40 cellular contexts compared by ENCODE assay signal in genomic region chr6:90604546-90604945, GRCh38.
"Had no signal": no experiment of that assay in that cellular context is flagged by ENCODE, and none has a peak within 500 bp of the region (broad histone marks: within the 10 kb centered on the region; RNA-seq: fewer than 3 reads in every experiment).

No MANE protein-coding gene starts in this region.

- H3K36me3 ChIP-seq: adrenal gland, ascending aorta, brain microvascular endothelial cell, breast epithelium, cardiac muscle cell had no signal

- H3K4me1 Mint-ChIP-seq: activated naive CD4-positive, alpha-beta T cell treated with anti-CD3 and anti-CD28 coated beads, Interleukin-2, amount 10 ng/mL, durations not matched to agents 7 days and 5 days; activated naive CD4-positive, alpha-beta T cell treated with anti-CD3 and anti-CD28 coated beads, Interleukin-2, amount 50 U/mL, for 24 hours; activated naive CD8-positive, alpha-beta T cell treated with anti-CD3 and anti-CD28 coated beads for 36 hours; activated naive CD8-positive, alpha-beta T cell treated with anti-CD3 and anti-CD28 coated beads, Interleukin-2, amount 10 ng/mL, durations not matched to agents 7 days and 5 days; activated naive CD8-positive, alpha-beta T cell treated with anti-CD3 and anti-CD28 coated beads, Interleukin-2, amount 50 U/mL, for 24 hours; activated T-helper 17 cell treated with anti-CD3 and anti-CD28 coated beads, Interleukin-2, amount 50 U/mL, for 72 hours; brain; central memory CD8-positive, alpha-beta T cell had no signal

- H3K4me3 Mint-ChIP-seq: activated naive CD4-positive, alpha-beta T cell treated with anti-CD3 and anti-CD28 coated beads for 36 hours; activated naive CD4-positive, alpha-beta T cell treated with anti-CD3 and anti-CD28 coated beads, Interleukin-2, amount 10 ng/mL, durations not matched to agents 7 days and 5 days; activated naive CD4-positive, alpha-beta T cell treated with anti-CD3 and anti-CD28 coated beads, Interleukin-2, amount 50 U/mL, for 24 hours; activated naive CD8-positive, alpha-beta T cell; activated naive CD8-positive, alpha-beta T cell treated with anti-CD3 and anti-CD28 coated beads for 36 hours; activated naive CD8-positive, alpha-beta T cell treated with anti-CD3 and anti-CD28 coated beads, Interleukin-2, amount 10 ng/mL, durations not matched to agents 7 days and 5 days; activated naive CD8-positive, alpha-beta T cell treated with anti-CD3 and anti-CD28 coated beads, Interleukin-2, amount 50 U/mL, for 24 hours; activated T-cell treated with anti-CD3 and anti-CD28 coated beads, Interleukin-2, amount 50 U/mL, for 24 hours; activated T-cell treated with anti-CD3 and anti-CD28 coated beads, Interleukin-2, amount 50 U/mL, for 4 hours; activated T-cell treated with anti-CD3 and anti-CD28 coated beads, Interleukin-2, amount 50 U/mL, for 72 hours; activated T-helper 1 cell treated with anti-CD3 and anti-CD28 coated beads, Interleukin-12 subunit alpha, Interleukin-12 subunit beta, Interleukin-2, Interleukin-4 antibody, amounts not matched to agents 30 ng/mL and 10 ng/mL and 1 ng/mL, durations not matched to agents 14 hours and 24 hours and 36 hours; activated T-helper 17 cell treated with anti-CD3 and anti-CD28 coated beads, Interleukin-2, amount 50 U/mL, for 72 hours; brain; central memory CD8-positive, alpha-beta T cell had no signal

- H3K27ac ChIP-seq: adrenal gland, ascending aorta, body of pancreas, brain microvascular endothelial cell, breast epithelium, cardiac muscle cell had no signal

- H3K9me3 ChIP-seq: adrenal gland, ascending aorta, body of pancreas, breast epithelium had no signal

- H3K36me3 Mint-ChIP-seq: activated naive CD4-positive, alpha-beta T cell treated with anti-CD3 and anti-CD28 coated beads, Interleukin-2, amount 10 ng/mL, durations not matched to agents 7 days and 5 days; activated naive CD4-positive, alpha-beta T cell treated with anti-CD3 and anti-CD28 coated beads, Interleukin-2, amount 50 U/mL, for 24 hours; activated naive CD4-positive, alpha-beta T cell treated with anti-CD3 and anti-CD28 coated beads, Interleukin-2, amount 50 U/mL, for 72 hours; activated naive CD8-positive, alpha-beta T cell; activated naive CD8-positive, alpha-beta T cell treated with anti-CD3 and anti-CD28 coated beads for 36 hours; activated naive CD8-positive, alpha-beta T cell treated with anti-CD3 and anti-CD28 coated beads, Interleukin-2, amount 10 ng/mL, durations not matched to agents 7 days and 5 days; brain had no signal

- H3K27ac Mint-ChIP-seq: activated naive CD4-positive, alpha-beta T cell treated with anti-CD3 and anti-CD28 coated beads for 36 hours; activated naive CD4-positive, alpha-beta T cell treated with anti-CD3 and anti-CD28 coated beads, Interleukin-2, amount 10 ng/mL, durations not matched to agents 7 days and 5 days; activated naive CD4-positive, alpha-beta T cell treated with anti-CD3 and anti-CD28 coated beads, Interleukin-2, amount 50 U/mL, for 24 hours; activated naive CD4-positive, alpha-beta T cell treated with anti-CD3 and anti-CD28 coated beads, Interleukin-2, amount 50 U/mL, for 72 hours; activated naive CD8-positive, alpha-beta T cell; activated naive CD8-positive, alpha-beta T cell treated with anti-CD3 and anti-CD28 coated beads for 36 hours; activated naive CD8-positive, alpha-beta T cell treated with anti-CD3 and anti-CD28 coated beads, Interleukin-2, amount 10 ng/mL, durations not matched to agents 7 days and 5 days; activated naive CD8-positive, alpha-beta T cell treated with anti-CD3 and anti-CD28 coated beads, Interleukin-2, amount 50 U/mL, for 24 hours; activated T-cell treated with anti-CD3 and anti-CD28 coated beads, Interleukin-2, amount 50 U/mL, for 24 hours; activated T-cell treated with anti-CD3 and anti-CD28 coated beads, Interleukin-2, amount 50 U/mL, for 72 hours; activated T-helper 1 cell treated with anti-CD3 and anti-CD28 coated beads, Interleukin-12 subunit alpha, Interleukin-12 subunit beta, Interleukin-2, Interleukin-4 antibody, amounts not matched to agents 30 ng/mL and 10 ng/mL and 1 ng/mL, durations not matched to agents 14 hours and 24 hours and 36 hours; activated T-helper 17 cell treated with anti-CD3 and anti-CD28 coated beads, Interleukin-2, amount 50 U/mL, for 72 hours; activated T-helper 2 cell treated with anti-CD3 and anti-CD28 coated beads, Interferon-gamma antibody, Interleukin-2, Interleukin-4, amounts not matched to agents 10 μg/mL and 5 μg/mL and 100 μg/mL, durations not matched to agents 14 hours and 24 hours and 36 hours; brain had no signal

- FAIRE-seq: astrocyte, bronchial epithelial cell had no signal

- DNase-seq: activated effector memory CD4-positive, alpha-beta T cell treated with anti-CD3 and anti-CD28 coated beads, Interleukin-2, amount 50 U/mL, for 16 hours; activated effector memory CD4-positive, alpha-beta T cell treated with Interleukin-2 at 50 U/mL for 16 hours; activated gamma-delta T cell; activated gamma-delta T cell treated with Interleukin-2 at 50 U/mL for 16 hours; activated naive CD4-positive, alpha-beta T cell; activated naive CD4-positive, alpha-beta T cell treated with anti-CD3 and anti-CD28 coated beads for 36 hours; activated naive CD4-positive, alpha-beta T cell treated with anti-CD3 and anti-CD28 coated beads, Interleukin-2, amount 10 ng/mL, durations not matched to agents 7 days and 5 days; activated naive CD4-positive, alpha-beta T cell treated with anti-CD3 and anti-CD28 coated beads, Interleukin-2, amount 50 U/mL, for 16 hours; activated naive CD4-positive, alpha-beta T cell treated with Interleukin-2 at 50 U/mL for 16 hours; activated naive CD8-positive, alpha-beta T cell treated with anti-CD3 and anti-CD28 coated beads for 36 hours; activated naive CD8-positive, alpha-beta T cell treated with anti-CD3 and anti-CD28 coated beads, Interleukin-2, amount 10 ng/mL, durations not matched to agents 7 days and 5 days; activated naive CD8-positive, alpha-beta T cell treated with anti-CD3 and anti-CD28 coated beads, Interleukin-2, amount 50 U/mL, for 24 hours; activated T-cell treated with anti-CD3 and anti-CD28 coated beads, Interleukin-2, amount 50 U/mL, for 1 hour; activated T-cell treated with anti-CD3 and anti-CD28 coated beads, Interleukin-2, amount 50 U/mL, for 24 hours; activated T-cell treated with anti-CD3 and anti-CD28 coated beads, Interleukin-2, amount 50 U/mL, for 4 hours; activated T-cell treated with anti-CD3 and anti-CD28 coated beads, Interleukin-2, amount 50 U/mL, for 48 hours; activated T-cell treated with anti-CD3 and anti-CD28 coated beads, Interleukin-2, amount 50 U/mL, for 72 hours; adrenal gland; amniotic stem cell; amygdala; anterior cingulate cortex; aorta; body of pancreas; brain microvascular endothelial cell; caudate nucleus; central memory CD4-positive, alpha-beta T cell; cerebellar nuclear complex had no signal

- H3K4me1 ChIP-seq: adrenal gland, ascending aorta, body of pancreas, breast epithelium had no signal

- ATAC-seq: activated naive CD4-positive, alpha-beta T cell treated with anti-CD3 and anti-CD28 coated beads, Interleukin-2, amount 50 U/mL, for 72 hours; activated naive CD8-positive, alpha-beta T cell treated with anti-CD3 and anti-CD28 coated beads, Interleukin-2, amount 50 U/mL, for 24 hours; activated T-cell treated with anti-CD3 and anti-CD28 coated beads, Interleukin-2, amount 50 U/mL, for 4 hours; activated T-cell treated with anti-CD3 and anti-CD28 coated beads, Interleukin-2, amount 50 U/mL, for 72 hours; activated T-helper 17 cell treated with anti-CD3 and anti-CD28 coated beads, Interleukin-2, amount 50 U/mL, for 72 hours; body of pancreas had no signal

- H3K27me3 ChIP-seq: adrenal gland, ascending aorta, body of pancreas, brain microvascular endothelial cell, breast epithelium, cardiac muscle cell had no signal

- H3K9me3 Mint-ChIP-seq: activated naive CD4-positive, alpha-beta T cell treated with anti-CD3 and anti-CD28 coated beads for 36 hours; activated naive CD4-positive, alpha-beta T cell treated with anti-CD3 and anti-CD28 coated beads, Interleukin-2, amount 10 ng/mL, durations not matched to agents 7 days and 5 days; activated naive CD4-positive, alpha-beta T cell treated with anti-CD3 and anti-CD28 coated beads, Interleukin-2, amount 50 U/mL, for 24 hours; activated naive CD4-positive, alpha-beta T cell treated with anti-CD3 and anti-CD28 coated beads, Interleukin-2, amount 50 U/mL, for 72 hours; activated naive CD8-positive, alpha-beta T cell treated with anti-CD3 and anti-CD28 coated beads for 36 hours; activated naive CD8-positive, alpha-beta T cell treated with anti-CD3 and anti-CD28 coated beads, Interleukin-2, amount 10 ng/mL, durations not matched to agents 7 days and 5 days; activated naive CD8-positive, alpha-beta T cell treated with anti-CD3 and anti-CD28 coated beads, Interleukin-2, amount 50 U/mL, for 24 hours; activated T-cell treated with anti-CD3 and anti-CD28 coated beads, Interleukin-2, amount 50 U/mL, for 24 hours; activated T-cell treated with anti-CD3 and anti-CD28 coated beads, Interleukin-2, amount 50 U/mL, for 4 hours; activated T-cell treated with anti-CD3 and anti-CD28 coated beads, Interleukin-2, amount 50 U/mL, for 72 hours; activated T-helper 1 cell treated with anti-CD3 and anti-CD28 coated beads, Interleukin-12 subunit alpha, Interleukin-12 subunit beta, Interleukin-2, Interleukin-4 antibody, amounts not matched to agents 30 ng/mL and 10 ng/mL and 1 ng/mL, durations not matched to agents 14 hours and 24 hours and 36 hours; activated T-helper 17 cell treated with anti-CD3 and anti-CD28 coated beads, Interleukin-2, amount 50 U/mL, for 72 hours; activated T-helper 2 cell treated with anti-CD3 and anti-CD28 coated beads, Interferon-gamma antibody, Interleukin-2, Interleukin-4, amounts not matched to agents 10 μg/mL and 5 μg/mL and 100 μg/mL, durations not matched to agents 14 hours and 24 hours and 36 hours; central memory CD8-positive, alpha-beta T cell had no signal

- H3K4me3 ChIP-seq: adrenal gland, ascending aorta, body of pancreas, breast epithelium, cardiac muscle cell had no signal
